Comparison of ENCODE assay signal across 10 cellular contexts in genomic region chr7:78768859-78769258, GRCh38.
DNase-seq lines count a peak whose midpoint lies in the region; ATAC-seq and TF ChIP-seq lines count a peak whose summit lies in the region.
"Had no signal": no experiment of that assay in that cellular context is flagged by ENCODE, and none has a peak within 500 bp of the region (broad histone marks: within the 10 kb centered on the region; RNA-seq: fewer than 3 reads in every experiment).

No MANE protein-coding gene starts in this region.

- H3K27ac Mint-ChIP-seq in glutamatergic neuron (ENCODE audit: unreplicated experiment): no peak overlapping the region
- H3K27ac Mint-ChIP-seq: CD14-positive monocyte had no signal

- H3K4me1 Mint-ChIP-seq in glutamatergic neuron (ENCODE audit: low read depth, unreplicated experiment): peaks cover 30% of the 10 kb centered on the region
- H3K4me1 Mint-ChIP-seq: CD14-positive monocyte had no signal

- TF ChIP-seq CTCF in glutamatergic neuron (IDR thresholded peaks at IDR 0.05; ENCODE audit: partially characterized antibody, unreplicated experiment): no peak

- H3K36me3 Mint-ChIP-seq in glutamatergic neuron (ENCODE audit: unreplicated experiment): no peaks in the 10 kb centered on the region
- H3K36me3 Mint-ChIP-seq: CD14-positive monocyte had no signal

- H3K9me3 Mint-ChIP-seq in glutamatergic neuron (ENCODE audit: unreplicated experiment): peaks cover 8% of the 10 kb centered on the region

- H3K27me3 Mint-ChIP-seq in glutamatergic neuron (ENCODE audit: unreplicated experiment): peaks cover 13% of the 10 kb centered on the region

- ATAC-seq in GM18498 (IDR thresholded peaks at IDR 0.05; ENCODE audit: unreplicated experiment) (no peak), HG03280 (IDR thresholded peaks at IDR 0.05; ENCODE audit: unreplicated experiment) (no peak), GM21529 (IDR thresholded peaks at IDR 0.05; ENCODE audit: unreplicated experiment) (no peak)

- H3K4me3 Mint-ChIP-seq in glutamatergic neuron (ENCODE audit: unreplicated experiment): no peak overlapping the region
- H3K4me3 Mint-ChIP-seq: CD14-positive monocyte had no signal

- DNase-seq in AG20443 (ENCODE audit: low spot score): peak; percentile 19
- peak; percentile 76 for DNase-seq in NCI-H69 (lab: John Stamatoyannopoulos, UW)
- peak; percentile 17 for DNase-seq in glutamatergic neuron
- peak; percentile 17 for DNase-seq in occipital lobe (lab: John Stamatoyannopoulos, UW)
- DNase-seq in NK-92 (lab: John Stamatoyannopoulos, UW; ENCODE audit: unreplicated experiment): no peak
- DNase-seq: HCEC 1CT had no signal
